ENCODE assay signal across 1 cellular context in the genomic region with DNA sequence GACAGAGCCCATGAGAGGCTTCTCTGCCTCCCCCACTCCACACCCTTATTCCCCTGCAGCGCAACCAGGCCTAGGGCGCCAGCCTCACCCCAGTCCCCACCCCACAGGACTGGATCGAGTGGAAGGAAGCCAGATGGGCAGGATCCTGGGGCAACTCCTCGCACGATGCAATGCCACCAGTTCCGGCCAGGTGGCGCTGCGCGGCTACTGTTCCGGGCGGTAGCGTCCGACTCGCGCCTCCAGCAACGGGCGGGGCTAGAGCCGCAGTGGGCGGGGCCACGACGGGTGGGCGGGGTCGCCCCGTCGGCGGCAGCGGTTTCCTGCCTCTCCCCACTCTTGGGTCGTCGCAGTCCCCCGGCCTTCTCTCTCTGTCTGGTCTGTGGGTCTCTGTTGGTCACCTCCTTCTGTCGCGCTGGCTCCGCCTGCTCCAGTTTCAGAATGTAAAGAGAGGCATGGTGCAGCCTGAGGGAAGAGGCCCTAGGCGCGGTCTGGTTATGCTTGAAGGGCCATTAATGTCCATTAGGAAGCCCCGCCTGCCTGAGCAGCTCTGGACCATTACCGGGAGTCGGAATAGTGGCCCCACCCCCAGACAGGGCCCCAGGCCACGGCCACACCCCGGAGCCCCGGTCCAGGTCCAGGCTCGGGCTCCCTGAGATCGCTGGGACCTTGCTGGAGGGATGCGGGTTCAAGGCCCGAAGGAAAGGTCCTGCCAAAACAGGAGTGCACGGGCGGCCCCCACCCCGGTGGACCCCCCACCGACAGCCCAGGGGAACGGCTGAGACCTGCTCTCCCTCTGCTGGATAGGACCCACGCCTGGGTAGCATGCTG.
TF ChIP-seq lines count a peak whose summit lies in the region.

No MANE protein-coding gene starts in this region.

TF ChIP-seq in K562, 482 proteins besides CTCF, POLR2A, EP300 and RAD21 (continued from another document and continues in another):
- TF ChIP-seq, protein P1, sequence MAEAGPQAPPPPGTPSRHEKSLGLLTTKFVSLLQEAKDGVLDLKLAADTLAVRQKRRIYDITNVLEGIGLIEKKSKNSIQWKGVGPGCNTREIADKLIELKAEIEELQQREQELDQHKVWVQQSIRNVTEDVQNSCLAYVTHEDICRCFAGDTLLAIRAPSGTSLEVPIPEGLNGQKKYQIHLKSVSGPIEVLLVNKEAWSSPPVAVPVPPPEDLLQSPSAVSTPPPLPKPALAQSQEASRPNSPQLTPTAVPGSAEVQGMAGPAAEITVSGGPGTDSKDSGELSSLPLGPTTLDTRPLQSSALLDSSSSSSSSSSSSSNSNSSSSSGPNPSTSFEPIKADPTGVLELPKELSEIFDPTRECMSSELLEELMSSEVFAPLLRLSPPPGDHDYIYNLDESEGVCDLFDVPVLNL (CRISPR knock-in tag; IDR thresholded peaks at IDR 0.05; ENCODE audit: low read depth), result no peak
- no peak for TF ChIP-seq ESRRA (IDR thresholded peaks at IDR 0.05; ENCODE audit: borderline replicate concordance, low read depth)
- peak; percentile 47 for TF ChIP-seq GABPA (tag; conservative IDR thresholded peaks at IDR 0.05; ENCODE audit: low read depth)
- TF ChIP-seq, protein P2, sequence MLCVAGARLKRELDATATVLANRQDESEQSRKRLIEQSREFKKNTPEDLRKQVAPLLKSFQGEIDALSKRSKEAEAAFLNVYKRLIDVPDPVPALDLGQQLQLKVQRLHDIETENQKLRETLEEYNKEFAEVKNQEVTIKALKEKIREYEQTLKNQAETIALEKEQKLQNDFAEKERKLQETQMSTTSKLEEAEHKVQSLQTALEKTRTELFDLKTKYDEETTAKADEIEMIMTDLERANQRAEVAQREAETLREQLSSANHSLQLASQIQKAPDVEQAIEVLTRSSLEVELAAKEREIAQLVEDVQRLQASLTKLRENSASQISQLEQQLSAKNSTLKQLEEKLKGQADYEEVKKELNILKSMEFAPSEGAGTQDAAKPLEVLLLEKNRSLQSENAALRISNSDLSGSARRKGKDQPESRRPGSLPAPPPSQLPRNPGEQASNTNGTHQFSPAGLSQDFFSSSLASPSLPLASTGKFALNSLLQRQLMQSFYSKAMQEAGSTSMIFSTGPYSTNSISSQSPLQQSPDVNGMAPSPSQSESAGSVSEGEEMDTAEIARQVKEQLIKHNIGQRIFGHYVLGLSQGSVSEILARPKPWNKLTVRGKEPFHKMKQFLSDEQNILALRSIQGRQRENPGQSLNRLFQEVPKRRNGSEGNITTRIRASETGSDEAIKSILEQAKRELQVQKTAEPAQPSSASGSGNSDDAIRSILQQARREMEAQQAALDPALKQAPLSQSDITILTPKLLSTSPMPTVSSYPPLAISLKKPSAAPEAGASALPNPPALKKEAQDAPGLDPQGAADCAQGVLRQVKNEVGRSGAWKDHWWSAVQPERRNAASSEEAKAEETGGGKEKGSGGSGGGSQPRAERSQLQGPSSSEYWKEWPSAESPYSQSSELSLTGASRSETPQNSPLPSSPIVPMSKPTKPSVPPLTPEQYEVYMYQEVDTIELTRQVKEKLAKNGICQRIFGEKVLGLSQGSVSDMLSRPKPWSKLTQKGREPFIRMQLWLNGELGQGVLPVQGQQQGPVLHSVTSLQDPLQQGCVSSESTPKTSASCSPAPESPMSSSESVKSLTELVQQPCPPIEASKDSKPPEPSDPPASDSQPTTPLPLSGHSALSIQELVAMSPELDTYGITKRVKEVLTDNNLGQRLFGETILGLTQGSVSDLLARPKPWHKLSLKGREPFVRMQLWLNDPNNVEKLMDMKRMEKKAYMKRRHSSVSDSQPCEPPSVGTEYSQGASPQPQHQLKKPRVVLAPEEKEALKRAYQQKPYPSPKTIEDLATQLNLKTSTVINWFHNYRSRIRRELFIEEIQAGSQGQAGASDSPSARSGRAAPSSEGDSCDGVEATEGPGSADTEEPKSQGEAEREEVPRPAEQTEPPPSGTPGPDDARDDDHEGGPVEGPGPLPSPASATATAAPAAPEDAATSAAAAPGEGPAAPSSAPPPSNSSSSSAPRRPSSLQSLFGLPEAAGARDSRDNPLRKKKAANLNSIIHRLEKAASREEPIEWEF (CRISPR knock-in tag; IDR thresholded peaks at IDR 0.05), result no peak
- TF ChIP-seq HDAC3 (IDR thresholded peaks at IDR 0.05; ENCODE audit: borderline replicate concordance, partially characterized antibody), result no peak
- peak in 1 of 2 experiments; percentile 81; a peak in 1 of 4 replicates for TF ChIP-seq TEAD1 (CRISPR knock-in tag; IDR thresholded peaks at IDR 0.05)
- TF ChIP-seq, protein P3, sequence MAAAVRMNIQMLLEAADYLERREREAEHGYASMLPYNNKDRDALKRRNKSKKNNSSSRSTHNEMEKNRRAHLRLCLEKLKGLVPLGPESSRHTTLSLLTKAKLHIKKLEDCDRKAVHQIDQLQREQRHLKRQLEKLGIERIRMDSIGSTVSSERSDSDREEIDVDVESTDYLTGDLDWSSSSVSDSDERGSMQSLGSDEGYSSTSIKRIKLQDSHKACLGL (CRISPR knock-in tag; IDR thresholded peaks at IDR 0.05; ENCODE audit: borderline replicate concordance, poor library complexity, severe bottlenecking), result no peak
- peak; percentile 61; the same call in 1 of the 2 replicates for TF ChIP-seq PHF8 (IDR thresholded peaks at IDR 0.05; ENCODE audit: borderline replicate concordance, low read length)
- peak; percentile 43 for TF ChIP-seq RBBP5 (IDR thresholded peaks at IDR 0.05; ENCODE audit: borderline replicate concordance, insufficient read depth, low read length, poor library complexity, severe bottlenecking)
- TF ChIP-seq, protein P4, sequence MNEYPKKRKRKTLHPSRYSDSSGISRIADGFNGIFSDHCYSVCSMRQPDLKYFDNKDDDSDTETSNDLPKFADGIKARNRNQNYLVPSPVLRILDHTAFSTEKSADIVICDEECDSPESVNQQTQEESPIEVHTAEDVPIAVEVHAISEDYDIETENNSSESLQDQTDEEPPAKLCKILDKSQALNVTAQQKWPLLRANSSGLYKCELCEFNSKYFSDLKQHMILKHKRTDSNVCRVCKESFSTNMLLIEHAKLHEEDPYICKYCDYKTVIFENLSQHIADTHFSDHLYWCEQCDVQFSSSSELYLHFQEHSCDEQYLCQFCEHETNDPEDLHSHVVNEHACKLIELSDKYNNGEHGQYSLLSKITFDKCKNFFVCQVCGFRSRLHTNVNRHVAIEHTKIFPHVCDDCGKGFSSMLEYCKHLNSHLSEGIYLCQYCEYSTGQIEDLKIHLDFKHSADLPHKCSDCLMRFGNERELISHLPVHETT (CRISPR knock-in tag; conservative IDR thresholded peaks at IDR 0.05 in 1 of 2, IDR thresholded peaks at IDR 0.05 in 1 of 2), result peak in 1 of 2 experiments; percentile 27; a peak in 1 of 4 replicates
- TF ChIP-seq TEAD4 (IDR thresholded peaks at IDR 0.05; ENCODE audit: low read length), result no peak
- TF ChIP-seq TEAD4 (CRISPR knock-in tag; IDR thresholded peaks at IDR 0.05; ENCODE audit: borderline replicate concordance), result no peak
- no peak for TF ChIP-seq KDM1A (IDR thresholded peaks at IDR 0.05)
- TF ChIP-seq, protein P5, sequence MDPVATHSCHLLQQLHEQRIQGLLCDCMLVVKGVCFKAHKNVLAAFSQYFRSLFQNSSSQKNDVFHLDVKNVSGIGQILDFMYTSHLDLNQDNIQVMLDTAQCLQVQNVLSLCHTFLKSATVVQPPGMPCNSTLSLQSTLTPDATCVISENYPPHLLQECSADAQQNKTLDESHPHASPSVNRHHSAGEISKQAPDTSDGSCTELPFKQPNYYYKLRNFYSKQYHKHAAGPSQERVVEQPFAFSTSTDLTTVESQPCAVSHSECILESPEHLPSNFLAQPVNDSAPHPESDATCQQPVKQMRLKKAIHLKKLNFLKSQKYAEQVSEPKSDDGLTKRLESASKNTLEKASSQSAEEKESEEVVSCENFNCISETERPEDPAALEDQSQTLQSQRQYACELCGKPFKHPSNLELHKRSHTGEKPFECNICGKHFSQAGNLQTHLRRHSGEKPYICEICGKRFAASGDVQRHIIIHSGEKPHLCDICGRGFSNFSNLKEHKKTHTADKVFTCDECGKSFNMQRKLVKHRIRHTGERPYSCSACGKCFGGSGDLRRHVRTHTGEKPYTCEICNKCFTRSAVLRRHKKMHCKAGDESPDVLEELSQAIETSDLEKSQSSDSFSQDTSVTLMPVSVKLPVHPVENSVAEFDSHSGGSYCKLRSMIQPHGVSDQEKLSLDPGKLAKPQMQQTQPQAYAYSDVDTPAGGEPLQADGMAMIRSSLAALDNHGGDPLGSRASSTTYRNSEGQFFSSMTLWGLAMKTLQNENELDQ (CRISPR knock-in tag; IDR thresholded peaks at IDR 0.05; ENCODE audit: borderline replicate concordance), result peak; percentile 60; the same call in 1 of the 2 replicates
- TF ChIP-seq ARID4B (CRISPR knock-in tag; IDR thresholded peaks at IDR 0.05), result peak; percentile 86; the same call in 1 of the 2 replicates
- no peak for TF ChIP-seq SMAD2 (IDR thresholded peaks at IDR 0.05; ENCODE audit: low read depth, low read length)
- no peak for TF ChIP-seq STAT5B (CRISPR knock-in tag; IDR thresholded peaks at IDR 0.05)
- TF ChIP-seq ETV1 (tag; conservative IDR thresholded peaks at IDR 0.05; ENCODE audit: low read depth), result peak; percentile 58; the same call in 1 of the 2 replicates
- TF ChIP-seq, protein P6, sequence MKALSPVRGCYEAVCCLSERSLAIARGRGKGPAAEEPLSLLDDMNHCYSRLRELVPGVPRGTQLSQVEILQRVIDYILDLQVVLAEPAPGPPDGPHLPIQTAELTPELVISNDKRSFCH (CRISPR knock-in tag; IDR thresholded peaks at IDR 0.05), result no peak
- TF ChIP-seq, protein P6 (tag; IDR thresholded peaks at IDR 0.05), result no peak
- no peak for TF ChIP-seq DPF2 (IDR thresholded peaks at IDR 0.05)
- TF ChIP-seq CREM (IDR thresholded peaks at IDR 0.05; ENCODE audit: low read depth), result peak; percentile 72
- TF ChIP-seq NFYB (IDR thresholded peaks at IDR 0.05; ENCODE audit: extremely low read depth, insufficient read length), result no peak
- TF ChIP-seq ZBTB33 (CRISPR knock-in tag; IDR thresholded peaks at IDR 0.05), result peak; percentile 63
- TF ChIP-seq FOXJ3 (CRISPR knock-in tag; IDR thresholded peaks at IDR 0.05), result no peak
- TF ChIP-seq HMGN3 (IDR thresholded peaks at IDR 0.05; ENCODE audit: borderline replicate concordance, extremely low read depth, insufficient read length, low read depth, low read length), result peak; percentile 38
- peak; percentile 87 for TF ChIP-seq RB1 (IDR thresholded peaks at IDR 0.05; ENCODE audit: low read depth)
- peak; percentile 43 for TF ChIP-seq EGR1 (conservative IDR thresholded peaks at IDR 0.05)
